1 cellular context compared by ENCODE assay signal in the genomic region with DNA sequence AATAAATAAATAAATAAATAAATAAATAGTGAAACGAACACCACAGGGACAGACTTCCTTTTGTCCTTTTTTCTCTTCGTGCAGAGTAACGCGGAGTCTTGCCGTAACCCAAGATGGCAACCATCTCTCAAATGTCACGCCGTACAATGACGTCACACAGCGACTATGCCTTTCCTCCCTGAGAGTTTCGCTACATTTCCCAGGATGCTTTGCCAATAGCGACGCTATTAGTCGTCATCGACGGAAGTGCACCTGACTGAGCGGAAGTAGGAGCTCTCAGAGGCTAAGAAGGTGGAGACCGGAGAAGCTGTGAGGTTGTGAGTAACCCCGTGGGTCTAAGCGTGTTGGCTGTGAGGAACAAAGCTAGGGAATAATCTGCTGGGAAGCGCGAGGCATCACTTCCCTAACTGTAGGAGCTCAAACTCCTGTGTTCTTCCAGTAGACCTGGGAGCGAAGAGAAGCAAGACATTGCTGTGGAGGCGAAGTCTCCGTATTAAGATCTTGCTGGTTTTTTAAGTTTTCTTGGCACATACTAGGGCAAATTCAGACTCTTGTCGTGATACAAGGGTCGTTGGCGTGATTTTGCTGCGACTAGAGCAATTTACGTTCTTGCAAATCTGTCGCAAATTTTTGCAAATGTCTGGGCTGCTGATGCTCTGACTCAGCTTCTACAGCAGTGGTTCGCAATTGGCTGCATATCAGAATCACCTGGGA.
A peak's percentile ranks its signal among the peaks of the same experiment; 100 is the strongest.
TF ChIP-seq lines count a peak whose summit lies in the region.

A gene with protein sequence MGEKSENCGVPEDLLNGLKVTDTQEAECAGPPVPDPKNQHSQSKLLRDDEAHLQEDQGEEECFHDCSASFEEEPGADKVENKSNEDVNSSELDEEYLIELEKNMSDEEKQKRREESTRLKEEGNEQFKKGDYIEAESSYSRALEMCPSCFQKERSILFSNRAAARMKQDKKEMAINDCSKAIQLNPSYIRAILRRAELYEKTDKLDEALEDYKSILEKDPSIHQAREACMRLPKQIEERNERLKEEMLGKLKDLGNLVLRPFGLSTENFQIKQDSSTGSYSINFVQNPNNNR (plus strand): TSS at position 263 of the 714 bp plus-strand sequence. CDS start 1,390 bp downstream, outside the sequence.

TF ChIP-seq in K562, 482 proteins besides CTCF, POLR2A, EP300 and RAD21 (continued from another document and continues in another):
- TF ChIP-seq RBM17 (IDR thresholded peaks at IDR 0.05; ENCODE audit: borderline replicate concordance, low read depth, low read length) (no peak), PHF8 (IDR thresholded peaks at IDR 0.05; ENCODE audit: borderline replicate concordance, low read length) (peak; percentile 92), GATAD2A (IDR thresholded peaks at IDR 0.05) (no peak), NCOR1 (IDR thresholded peaks at IDR 0.05) (no peak), FOXA1 (IDR thresholded peaks at IDR 0.05; ENCODE audit: borderline replicate concordance) (no peak), SRSF1 (IDR thresholded peaks at IDR 0.05; ENCODE audit: low read depth, low read length) (no peak), HDAC6 (IDR thresholded peaks at IDR 0.05; ENCODE audit: low read depth, low read length) (no peak), NEUROD1 (IDR thresholded peaks at IDR 0.05; ENCODE audit: borderline replicate concordance, low read depth, low read length, partially characterized antibody) (no peak), HDAC8 (tag; IDR thresholded peaks at IDR 0.05) (no peak), SMAD1 (IDR thresholded peaks at IDR 0.05; ENCODE audit: low read depth, low read length, partially characterized antibody) (peak; percentile 46), BMI1 (IDR thresholded peaks at IDR 0.05; ENCODE audit: low read length) (no peak), NR4A1 (CRISPR knock-in tag; IDR thresholded peaks at IDR 0.05) (no peak), NR4A1 (tag; IDR thresholded peaks at IDR 0.05) (no peak), ZC3H11A (IDR thresholded peaks at IDR 0.05; ENCODE audit: low read depth, low read length) (peak; percentile 97), FIP1L1 (IDR thresholded peaks at IDR 0.05; ENCODE audit: low read depth, low read length, poor library complexity, severe bottlenecking) (no peak), PRMT5 (CRISPR knock-in tag; IDR thresholded peaks at IDR 0.05) (no peak), MBD2 (IDR thresholded peaks at IDR 0.05; ENCODE audit: borderline replicate concordance, low read depth) (peak; percentile 85; the same call in 1 of the 2 replicates), SMAD3 (CRISPR knock-in tag; conservative IDR thresholded peaks at IDR 0.05) (no peak), OTX1 (CRISPR knock-in tag; IDR thresholded peaks at IDR 0.05) (no peak), POLR2G (IDR thresholded peaks at IDR 0.05; ENCODE audit: low read depth, low read length) (no peak), KAT8 (IDR thresholded peaks at IDR 0.05; ENCODE audit: low read depth) (no peak), POU5F1 (IDR thresholded peaks at IDR 0.05; ENCODE audit: borderline replicate concordance, low read depth, low read length, partially characterized antibody) (no peak), LEF1 (IDR thresholded peaks at IDR 0.05) (no peak; the same call in 1 of the 2 replicates), ERF (CRISPR knock-in tag; IDR thresholded peaks at IDR 0.05) (0 out of 2 replicates have a peak, but pooled peaks have one; percentile 32), E2F3 (CRISPR knock-in tag; IDR thresholded peaks at IDR 0.05) (no peak), ZBED1 (IDR thresholded peaks at IDR 0.05) (no peak), ZFPM2 (CRISPR knock-in tag; IDR thresholded peaks at IDR 0.05) (no peak), ZNF717 (CRISPR knock-in tag; IDR thresholded peaks at IDR 0.05) (no peak), BRCA1 (IDR thresholded peaks at IDR 0.05) (no peak), BRCA1 (CRISPR knock-in tag; IDR thresholded peaks at IDR 0.05) (no peak), ZNF134 (CRISPR knock-in tag; conservative IDR thresholded peaks at IDR 0.05) (no peak), CREBBP (IDR thresholded peaks at IDR 0.05; ENCODE audit: low read depth, low read length) (no peak), HNRNPLL (IDR thresholded peaks at IDR 0.05; ENCODE audit: low read depth, low read length, poor library complexity, severe bottlenecking) (no peak), CBX5 (IDR thresholded peaks at IDR 0.05; ENCODE audit: borderline replicate concordance, low read depth) (no peak), SMARCC2 (IDR thresholded peaks at IDR 0.05; ENCODE audit: low read depth) (no peak), TCF7L2 (IDR thresholded peaks at IDR 0.05; ENCODE audit: low read depth, low read length) (peak; percentile 97), HIVEP1 (CRISPR knock-in tag; IDR thresholded peaks at IDR 0.05) (no peak), SPI1 (IDR thresholded peaks at IDR 0.05; ENCODE audit: borderline replicate concordance, low read depth, low read length) (peak; percentile 87), KLF6 (CRISPR knock-in tag; IDR thresholded peaks at IDR 0.05; ENCODE audit: borderline replicate concordance) (no peak), GABPA (tag; conservative IDR thresholded peaks at IDR 0.05; ENCODE audit: low read depth) (peak; percentile 96), TAF15 (IDR thresholded peaks at IDR 0.05; ENCODE audit: low read depth, low read length) (no peak), BCL6 (CRISPR knock-in tag; IDR thresholded peaks at IDR 0.05) (no peak), ZNF3 (CRISPR knock-in tag; IDR thresholded peaks at IDR 0.05) (no peak), MTA3 (IDR thresholded peaks at IDR 0.05; ENCODE audit: borderline replicate concordance) (0 out of 2 replicates have a peak, but pooled peaks have one; percentile 28)
- TF ChIP-seq, protein P1, sequence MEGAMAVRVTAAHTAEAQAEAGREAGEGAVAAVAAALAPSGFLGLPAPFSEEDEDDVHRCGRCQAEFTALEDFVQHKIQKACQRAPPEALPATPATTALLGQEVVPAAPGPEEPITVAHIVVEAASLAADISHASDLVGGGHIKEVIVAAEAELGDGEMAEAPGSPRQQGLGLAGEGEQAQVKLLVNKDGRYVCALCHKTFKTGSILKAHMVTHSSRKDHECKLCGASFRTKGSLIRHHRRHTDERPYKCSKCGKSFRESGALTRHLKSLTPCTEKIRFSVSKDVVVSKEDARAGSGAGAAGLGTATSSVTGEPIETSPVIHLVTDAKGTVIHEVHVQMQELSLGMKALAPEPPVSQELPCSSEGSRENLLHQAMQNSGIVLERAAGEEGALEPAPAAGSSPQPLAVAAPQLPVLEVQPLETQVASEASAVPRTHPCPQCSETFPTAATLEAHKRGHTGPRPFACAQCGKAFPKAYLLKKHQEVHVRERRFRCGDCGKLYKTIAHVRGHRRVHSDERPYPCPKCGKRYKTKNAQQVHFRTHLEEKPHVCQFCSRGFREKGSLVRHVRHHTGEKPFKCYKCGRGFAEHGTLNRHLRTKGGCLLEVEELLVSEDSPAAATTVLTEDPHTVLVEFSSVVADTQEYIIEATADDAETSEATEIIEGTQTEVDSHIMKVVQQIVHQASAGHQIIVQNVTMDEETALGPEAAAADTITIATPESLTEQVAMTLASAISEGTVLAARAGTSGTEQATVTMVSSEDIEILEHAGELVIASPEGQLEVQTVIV (CRISPR knock-in tag; IDR thresholded peaks at IDR 0.05; ENCODE audit: borderline replicate concordance) = peak; percentile 76; the same call in 1 of the 2 replicates
- TF ChIP-seq, protein P2, sequence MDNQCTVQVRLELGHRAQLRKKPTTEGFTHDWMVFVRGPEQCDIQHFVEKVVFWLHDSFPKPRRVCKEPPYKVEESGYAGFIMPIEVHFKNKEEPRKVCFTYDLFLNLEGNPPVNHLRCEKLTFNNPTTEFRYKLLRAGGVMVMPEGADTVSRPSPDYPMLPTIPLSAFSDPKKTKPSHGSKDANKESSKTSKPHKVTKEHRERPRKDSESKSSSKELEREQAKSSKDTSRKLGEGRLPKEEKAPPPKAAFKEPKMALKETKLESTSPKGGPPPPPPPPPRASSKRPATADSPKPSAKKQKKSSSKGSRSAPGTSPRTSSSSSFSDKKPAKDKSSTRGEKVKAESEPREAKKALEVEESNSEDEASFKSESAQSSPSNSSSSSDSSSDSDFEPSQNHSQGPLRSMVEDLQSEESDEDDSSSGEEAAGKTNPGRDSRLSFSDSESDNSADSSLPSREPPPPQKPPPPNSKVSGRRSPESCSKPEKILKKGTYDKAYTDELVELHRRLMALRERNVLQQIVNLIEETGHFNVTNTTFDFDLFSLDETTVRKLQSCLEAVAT (IDR thresholded peaks at IDR 0.05) = peak in 1 of 2 experiments; percentile 19; a peak in 1 of 4 replicates
- TF ChIP-seq, protein P3, sequence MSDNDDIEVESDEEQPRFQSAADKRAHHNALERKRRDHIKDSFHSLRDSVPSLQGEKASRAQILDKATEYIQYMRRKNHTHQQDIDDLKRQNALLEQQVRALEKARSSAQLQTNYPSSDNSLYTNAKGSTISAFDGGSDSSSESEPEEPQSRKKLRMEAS (CRISPR knock-in tag; IDR thresholded peaks at IDR 0.05) = peak; percentile 42; the same call in 1 of the 2 replicates
- TF ChIP-seq, protein P4, sequence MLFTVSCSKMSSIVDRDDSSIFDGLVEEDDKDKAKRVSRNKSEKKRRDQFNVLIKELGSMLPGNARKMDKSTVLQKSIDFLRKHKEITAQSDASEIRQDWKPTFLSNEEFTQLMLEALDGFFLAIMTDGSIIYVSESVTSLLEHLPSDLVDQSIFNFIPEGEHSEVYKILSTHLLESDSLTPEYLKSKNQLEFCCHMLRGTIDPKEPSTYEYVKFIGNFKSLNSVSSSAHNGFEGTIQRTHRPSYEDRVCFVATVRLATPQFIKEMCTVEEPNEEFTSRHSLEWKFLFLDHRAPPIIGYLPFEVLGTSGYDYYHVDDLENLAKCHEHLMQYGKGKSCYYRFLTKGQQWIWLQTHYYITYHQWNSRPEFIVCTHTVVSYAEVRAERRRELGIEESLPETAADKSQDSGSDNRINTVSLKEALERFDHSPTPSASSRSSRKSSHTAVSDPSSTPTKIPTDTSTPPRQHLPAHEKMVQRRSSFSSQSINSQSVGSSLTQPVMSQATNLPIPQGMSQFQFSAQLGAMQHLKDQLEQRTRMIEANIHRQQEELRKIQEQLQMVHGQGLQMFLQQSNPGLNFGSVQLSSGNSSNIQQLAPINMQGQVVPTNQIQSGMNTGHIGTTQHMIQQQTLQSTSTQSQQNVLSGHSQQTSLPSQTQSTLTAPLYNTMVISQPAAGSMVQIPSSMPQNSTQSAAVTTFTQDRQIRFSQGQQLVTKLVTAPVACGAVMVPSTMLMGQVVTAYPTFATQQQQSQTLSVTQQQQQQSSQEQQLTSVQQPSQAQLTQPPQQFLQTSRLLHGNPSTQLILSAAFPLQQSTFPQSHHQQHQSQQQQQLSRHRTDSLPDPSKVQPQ (CRISPR knock-in tag; IDR thresholded peaks at IDR 0.05; ENCODE audit: borderline replicate concordance) = no peak
- TF ChIP-seq, protein P5, sequence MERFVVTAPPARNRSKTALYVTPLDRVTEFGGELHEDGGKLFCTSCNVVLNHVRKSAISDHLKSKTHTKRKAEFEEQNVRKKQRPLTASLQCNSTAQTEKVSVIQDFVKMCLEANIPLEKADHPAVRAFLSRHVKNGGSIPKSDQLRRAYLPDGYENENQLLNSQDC (CRISPR knock-in tag; IDR thresholded peaks at IDR 0.05) = no peak
- TF ChIP-seq, protein P6, sequence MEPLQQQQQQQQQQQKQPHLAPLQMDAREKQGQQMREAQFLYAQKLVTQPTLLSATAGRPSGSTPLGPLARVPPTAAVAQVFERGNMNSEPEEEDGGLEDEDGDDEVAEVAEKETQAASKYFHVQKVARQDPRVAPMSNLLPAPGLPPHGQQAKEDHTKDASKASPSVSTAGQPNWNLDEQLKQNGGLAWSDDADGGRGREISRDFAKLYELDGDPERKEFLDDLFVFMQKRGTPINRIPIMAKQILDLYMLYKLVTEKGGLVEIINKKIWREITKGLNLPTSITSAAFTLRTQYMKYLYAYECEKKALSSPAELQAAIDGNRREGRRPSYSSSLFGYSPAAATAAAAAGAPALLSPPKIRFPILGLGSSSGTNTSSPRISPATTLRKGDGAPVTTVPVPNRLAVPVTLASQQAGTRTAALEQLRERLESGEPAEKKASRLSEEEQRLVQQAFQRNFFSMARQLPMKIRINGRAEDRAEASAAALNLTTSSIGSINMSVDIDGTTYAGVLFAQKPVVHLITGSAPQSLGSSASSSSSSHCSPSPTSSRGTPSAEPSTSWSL (CRISPR knock-in tag; IDR thresholded peaks at IDR 0.05; ENCODE audit: borderline replicate concordance) = no peak
- TF ChIP-seq, protein P7, sequence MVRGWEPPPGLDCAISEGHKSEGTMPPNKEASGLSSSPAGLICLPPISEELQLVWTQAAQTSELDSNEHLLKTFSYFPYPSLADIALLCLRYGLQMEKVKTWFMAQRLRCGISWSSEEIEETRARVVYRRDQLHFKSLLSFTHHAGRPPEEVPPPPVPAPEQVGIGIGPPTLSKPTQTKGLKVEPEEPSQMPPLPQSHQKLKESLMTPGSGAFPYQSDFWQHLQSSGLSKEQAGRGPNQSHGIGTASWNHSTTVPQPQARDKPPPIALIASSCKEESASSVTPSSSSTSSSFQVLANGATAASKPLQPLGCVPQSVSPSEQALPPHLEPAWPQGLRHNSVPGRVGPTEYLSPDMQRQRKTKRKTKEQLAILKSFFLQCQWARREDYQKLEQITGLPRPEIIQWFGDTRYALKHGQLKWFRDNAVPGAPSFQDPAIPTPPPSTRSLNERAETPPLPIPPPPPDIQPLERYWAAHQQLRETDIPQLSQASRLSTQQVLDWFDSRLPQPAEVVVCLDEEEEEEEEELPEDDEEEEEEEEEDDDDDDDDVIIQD (CRISPR knock-in tag; IDR thresholded peaks at IDR 0.05) = no peak
- TF ChIP-seq, protein P8, sequence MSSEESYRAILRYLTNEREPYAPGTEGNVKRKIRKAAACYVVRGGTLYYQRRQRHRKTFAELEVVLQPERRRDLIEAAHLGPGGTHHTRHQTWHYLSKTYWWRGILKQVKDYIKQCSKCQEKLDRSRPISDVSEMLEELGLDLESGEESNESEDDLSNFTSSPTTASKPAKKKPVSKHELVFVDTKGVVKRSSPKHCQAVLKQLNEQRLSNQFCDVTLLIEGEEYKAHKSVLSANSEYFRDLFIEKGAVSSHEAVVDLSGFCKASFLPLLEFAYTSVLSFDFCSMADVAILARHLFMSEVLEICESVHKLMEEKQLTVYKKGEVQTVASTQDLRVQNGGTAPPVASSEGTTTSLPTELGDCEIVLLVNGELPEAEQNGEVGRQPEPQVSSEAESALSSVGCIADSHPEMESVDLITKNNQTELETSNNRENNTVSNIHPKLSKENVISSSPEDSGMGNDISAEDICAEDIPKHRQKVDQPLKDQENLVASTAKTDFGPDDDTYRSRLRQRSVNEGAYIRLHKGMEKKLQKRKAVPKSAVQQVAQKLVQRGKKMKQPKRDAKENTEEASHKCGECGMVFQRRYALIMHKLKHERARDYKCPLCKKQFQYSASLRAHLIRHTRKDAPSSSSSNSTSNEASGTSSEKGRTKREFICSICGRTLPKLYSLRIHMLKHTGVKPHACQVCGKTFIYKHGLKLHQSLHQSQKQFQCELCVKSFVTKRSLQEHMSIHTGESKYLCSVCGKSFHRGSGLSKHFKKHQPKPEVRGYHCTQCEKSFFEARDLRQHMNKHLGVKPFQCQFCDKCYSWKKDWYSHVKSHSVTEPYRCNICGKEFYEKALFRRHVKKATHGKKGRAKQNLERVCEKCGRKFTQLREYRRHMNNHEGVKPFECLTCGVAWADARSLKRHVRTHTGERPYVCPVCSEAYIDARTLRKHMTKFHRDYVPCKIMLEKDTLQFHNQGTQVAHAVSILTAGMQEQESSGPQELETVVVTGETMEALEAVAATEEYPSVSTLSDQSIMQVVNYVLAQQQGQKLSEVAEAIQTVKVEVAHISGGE (CRISPR knock-in tag; IDR thresholded peaks at IDR 0.05) = peak in 1 of 3 experiments; percentile 74; a peak in 2 of 6 replicates
